ENCODE assay signal across 17 cellular contexts in genomic region chr22:29523761-29524160, GRCh38. TPM values are rescaled to one million over a fixed set of nuclear protein-coding genes. Genes with fewer than 3 reads are reported as not detected.
DNase-seq lines count a peak whose midpoint lies in the region; ATAC-seq and TF ChIP-seq lines count a peak whose summit lies in the region.
"Had no signal": no experiment of that assay in that cellular context is flagged by ENCODE, and none has a peak within 500 bp of the region (broad histone marks: within the 10 kb centered on the region; RNA-seq: fewer than 3 reads in every experiment).

No MANE protein-coding gene starts in this region.

- H3K27ac ChIP-seq in 22Rv1, result 0 out of 2 replicates have a peak overlapping the region, but pooled peaks have one; percentile 4
- H3K27ac ChIP-seq in VCaP, result peak overlapping the region; percentile 34
- H3K27ac ChIP-seq: BLaER1, C4-2B had no signal

- ATAC-seq in left lobe of liver (peak; percentile 69), GM18909 (IDR thresholded peaks at IDR 0.05; ENCODE audit: poor library complexity, unreplicated experiment) (no peak), sciatic nerve (no peak)
- ATAC-seq: CD8-positive, alpha-beta T cell had no signal

- no peaks in the 10 kb centered on the region for H3K9me3 Mint-ChIP-seq in HFFc6
- H3K9me3 Mint-ChIP-seq: CD4-positive, CD25-positive, alpha-beta regulatory T cell; CD8-positive, alpha-beta T cell had no signal

- TF ChIP-seq CTCF in 22Rv1 (IDR thresholded peaks at IDR 0.05), result no peak
- no peak for TF ChIP-seq CTCF in HFFc6 (IDR thresholded peaks at IDR 0.05)
- no peak for TF ChIP-seq CTCF in VCaP (conservative IDR thresholded peaks at IDR 0.05)

- no peaks in the 10 kb centered on the region; the same call in 1 of the 2 replicates for H3K27me3 Mint-ChIP-seq in HFFc6 (ENCODE audit: insufficient read depth)
- H3K27me3 Mint-ChIP-seq: B cell; CD4-positive, CD25-positive, alpha-beta regulatory T cell had no signal

- H3K27ac Mint-ChIP-seq in HFFc6, result peak overlapping the region; percentile 33; the same call in 1 of the 2 replicates
- H3K27ac Mint-ChIP-seq: B cell; CD4-positive, CD25-positive, alpha-beta regulatory T cell; CD8-positive, alpha-beta T cell had no signal

- intact Hi-C loops in sciatic nerve (cut with DNase I), result no loop called here

- peaks cover 44% of the 10 kb centered on the region for H3K36me3 Mint-ChIP-seq in HFFc6 (ENCODE audit: low read depth)

- no peak overlapping the region for H3K4me3 Mint-ChIP-seq in HFFc6
- H3K4me3 Mint-ChIP-seq: B cell; CD4-positive, CD25-positive, alpha-beta regulatory T cell; CD8-positive, alpha-beta T cell had no signal

- no peak for DNase-seq in HFFc6
- DNase-seq in left lobe of liver (ENCODE audit: low spot score), result no peak
- DNase-seq in stimulated activated CD4-positive, alpha-beta T cell treated with anti-CD3 and anti-CD28 coated beads, Interleukin-15, amount 100 ng/mL, for 24 hours, result no peak
- no peak for DNase-seq in NCI-H187 (lab: John Stamatoyannopoulos, UW)
- DNase-seq in sciatic nerve (ENCODE audit: low spot score), result no peak
- DNase-seq: DMS79, GDM1, GOT3 had no signal

- peaks cover 24% of the 10 kb centered on the region for H3K4me1 Mint-ChIP-seq in HFFc6 (ENCODE audit: low read depth)
- H3K4me1 Mint-ChIP-seq: B cell; CD4-positive, CD25-positive, alpha-beta regulatory T cell had no signal

RNA-seq across cellular contexts. Expression of gene THOC5, which starts 29.8 kb away (rescaled TPM):
- 10 to 100 TPM; 50.9 to 55.4 (median 53.0) TPM for total RNA-seq in HFFc6 (2021; fragmentation: NEBNext Ultra II Directional; extraction: Animal tissue kit (Norgen Biotek cat#: 25700))
- 17.4 TPM for total RNA-seq in left lobe of liver
- 45.4 TPM for total RNA-seq in sciatic nerve

RNA-seq across cellular contexts. Expression of gene NEFH, which starts 43.7 kb away (rescaled TPM):
- total RNA-seq in HFFc6 (2021; fragmentation: NEBNext Ultra II Directional; extraction: Animal tissue kit (Norgen Biotek cat#: 25700)), result not detected
- 0.15 TPM for total RNA-seq in left lobe of liver
- total RNA-seq in sciatic nerve, result 1.4 TPM
- total RNA-seq: Caco-2 had no signal

RNA-seq across cellular contexts. Expression of gene NIPSNAP1, which starts 57.2 kb away (rescaled TPM):
- 10 to 100 TPM; 51.5 to 77.5 (median 70.4) TPM for total RNA-seq in HFFc6 (2021; fragmentation: NEBNext Ultra II Directional; extraction: Animal tissue kit (Norgen Biotek cat#: 25700))
- 119 TPM for total RNA-seq in left lobe of liver
- total RNA-seq in sciatic nerve, result 17.7 TPM
